Comparison of ENCODE assay signal across 1 cellular context in genomic region chrX:27451324-27451723, GRCh38.
TF ChIP-seq lines count a peak whose summit lies in the region.

No MANE protein-coding gene starts in this region.

TF ChIP-seq in HepG2, 621 proteins besides CTCF, POLR2A, EP300 and RAD21 (continued from another document):
- TF ChIP-seq THRA (CRISPR knock-in tag; IDR thresholded peaks at IDR 0.05; ENCODE audit: borderline replicate concordance) (no peak), SOX13 (IDR thresholded peaks at IDR 0.05) (no peak), SOX13 (CRISPR knock-in tag; conservative IDR thresholded peaks at IDR 0.05 in 1 of 2, IDR thresholded peaks at IDR 0.05 in 1 of 2) (peak in 1 of 2 experiments; percentile 57; a peak in 2 of 4 replicates), ZSCAN9 (CRISPR knock-in tag; IDR thresholded peaks at IDR 0.05; ENCODE audit: borderline replicate concordance) (0 out of 2 replicates have a peak, but pooled peaks have one; percentile 25), SOX5 (CRISPR knock-in tag; IDR thresholded peaks at IDR 0.05; ENCODE audit: borderline replicate concordance) (peak; percentile 24; the same call in 1 of the 2 replicates), ZNF83 (CRISPR knock-in tag; IDR thresholded peaks at IDR 0.05; ENCODE audit: borderline replicate concordance) (no peak), ATF4 (CRISPR knock-in tag; IDR thresholded peaks at IDR 0.05) (peak in 1 of 2 experiments; percentile 81; a peak in 2 of 4 replicates), CREB1 (IDR thresholded peaks at IDR 0.05) (no peak), CREB1 (CRISPR knock-in tag; IDR thresholded peaks at IDR 0.05) (peak; percentile 24; the same call in 1 of the 2 replicates), RELA (CRISPR knock-in tag; IDR thresholded peaks at IDR 0.05) (no peak), ZNF605 (CRISPR knock-in tag; IDR thresholded peaks at IDR 0.05) (no peak), HMG20A (CRISPR knock-in tag; IDR thresholded peaks at IDR 0.05; ENCODE audit: borderline replicate concordance) (peak; percentile 45; the same call in 1 of the 2 replicates), ATF5 (CRISPR knock-in tag; IDR thresholded peaks at IDR 0.05; ENCODE audit: low read depth) (no peak), KDM6A (CRISPR knock-in tag; IDR thresholded peaks at IDR 0.05; ENCODE audit: low read depth) (peak; percentile 33; the same call in 1 of the 2 replicates), KAT8 (CRISPR knock-in tag; IDR thresholded peaks at IDR 0.05) (0 out of 2 replicates have a peak, but pooled peaks have one; percentile 20), HNF4A (CRISPR knock-in tag; IDR thresholded peaks at IDR 0.05) (peak; percentile 64; the same call in 1 of the 2 replicates), NKX3-1 (CRISPR knock-in tag; IDR thresholded peaks at IDR 0.05) (no peak), NR2F6 (IDR thresholded peaks at IDR 0.05) (0 out of 2 replicates have a peak, but pooled peaks have one; percentile 17), NR2F6 (CRISPR knock-in tag; IDR thresholded peaks at IDR 0.05) (no peak), THYN1 (CRISPR knock-in tag; IDR thresholded peaks at IDR 0.05; ENCODE audit: borderline replicate concordance, low read depth) (no peak), ZNF337 (CRISPR knock-in tag; IDR thresholded peaks at IDR 0.05; ENCODE audit: borderline replicate concordance, low read depth) (no peak), CEBPG (CRISPR knock-in tag; IDR thresholded peaks at IDR 0.05) (peak; percentile 56), MAFG (CRISPR knock-in tag; IDR thresholded peaks at IDR 0.05) (no peak), GATAD2A (CRISPR knock-in tag; IDR thresholded peaks at IDR 0.05) (peak; percentile 48; the same call in 1 of the 2 replicates)
- TF ChIP-seq, protein P1, sequence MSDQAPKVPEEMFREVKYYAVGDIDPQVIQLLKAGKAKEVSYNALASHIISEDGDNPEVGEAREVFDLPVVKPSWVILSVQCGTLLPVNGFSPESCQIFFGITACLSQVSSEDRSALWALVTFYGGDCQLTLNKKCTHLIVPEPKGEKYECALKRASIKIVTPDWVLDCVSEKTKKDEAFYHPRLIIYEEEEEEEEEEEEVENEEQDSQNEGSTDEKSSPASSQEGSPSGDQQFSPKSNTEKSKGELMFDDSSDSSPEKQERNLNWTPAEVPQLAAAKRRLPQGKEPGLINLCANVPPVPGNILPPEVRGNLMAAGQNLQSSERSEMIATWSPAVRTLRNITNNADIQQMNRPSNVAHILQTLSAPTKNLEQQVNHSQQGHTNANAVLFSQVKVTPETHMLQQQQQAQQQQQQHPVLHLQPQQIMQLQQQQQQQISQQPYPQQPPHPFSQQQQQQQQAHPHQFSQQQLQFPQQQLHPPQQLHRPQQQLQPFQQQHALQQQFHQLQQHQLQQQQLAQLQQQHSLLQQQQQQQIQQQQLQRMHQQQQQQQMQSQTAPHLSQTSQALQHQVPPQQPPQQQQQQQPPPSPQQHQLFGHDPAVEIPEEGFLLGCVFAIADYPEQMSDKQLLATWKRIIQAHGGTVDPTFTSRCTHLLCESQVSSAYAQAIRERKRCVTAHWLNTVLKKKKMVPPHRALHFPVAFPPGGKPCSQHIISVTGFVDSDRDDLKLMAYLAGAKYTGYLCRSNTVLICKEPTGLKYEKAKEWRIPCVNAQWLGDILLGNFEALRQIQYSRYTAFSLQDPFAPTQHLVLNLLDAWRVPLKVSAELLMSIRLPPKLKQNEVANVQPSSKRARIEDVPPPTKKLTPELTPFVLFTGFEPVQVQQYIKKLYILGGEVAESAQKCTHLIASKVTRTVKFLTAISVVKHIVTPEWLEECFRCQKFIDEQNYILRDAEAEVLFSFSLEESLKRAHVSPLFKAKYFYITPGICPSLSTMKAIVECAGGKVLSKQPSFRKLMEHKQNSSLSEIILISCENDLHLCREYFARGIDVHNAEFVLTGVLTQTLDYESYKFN (CRISPR knock-in tag; conservative IDR thresholded peaks at IDR 0.05): peak; percentile 49
- TF ChIP-seq, protein P2, sequence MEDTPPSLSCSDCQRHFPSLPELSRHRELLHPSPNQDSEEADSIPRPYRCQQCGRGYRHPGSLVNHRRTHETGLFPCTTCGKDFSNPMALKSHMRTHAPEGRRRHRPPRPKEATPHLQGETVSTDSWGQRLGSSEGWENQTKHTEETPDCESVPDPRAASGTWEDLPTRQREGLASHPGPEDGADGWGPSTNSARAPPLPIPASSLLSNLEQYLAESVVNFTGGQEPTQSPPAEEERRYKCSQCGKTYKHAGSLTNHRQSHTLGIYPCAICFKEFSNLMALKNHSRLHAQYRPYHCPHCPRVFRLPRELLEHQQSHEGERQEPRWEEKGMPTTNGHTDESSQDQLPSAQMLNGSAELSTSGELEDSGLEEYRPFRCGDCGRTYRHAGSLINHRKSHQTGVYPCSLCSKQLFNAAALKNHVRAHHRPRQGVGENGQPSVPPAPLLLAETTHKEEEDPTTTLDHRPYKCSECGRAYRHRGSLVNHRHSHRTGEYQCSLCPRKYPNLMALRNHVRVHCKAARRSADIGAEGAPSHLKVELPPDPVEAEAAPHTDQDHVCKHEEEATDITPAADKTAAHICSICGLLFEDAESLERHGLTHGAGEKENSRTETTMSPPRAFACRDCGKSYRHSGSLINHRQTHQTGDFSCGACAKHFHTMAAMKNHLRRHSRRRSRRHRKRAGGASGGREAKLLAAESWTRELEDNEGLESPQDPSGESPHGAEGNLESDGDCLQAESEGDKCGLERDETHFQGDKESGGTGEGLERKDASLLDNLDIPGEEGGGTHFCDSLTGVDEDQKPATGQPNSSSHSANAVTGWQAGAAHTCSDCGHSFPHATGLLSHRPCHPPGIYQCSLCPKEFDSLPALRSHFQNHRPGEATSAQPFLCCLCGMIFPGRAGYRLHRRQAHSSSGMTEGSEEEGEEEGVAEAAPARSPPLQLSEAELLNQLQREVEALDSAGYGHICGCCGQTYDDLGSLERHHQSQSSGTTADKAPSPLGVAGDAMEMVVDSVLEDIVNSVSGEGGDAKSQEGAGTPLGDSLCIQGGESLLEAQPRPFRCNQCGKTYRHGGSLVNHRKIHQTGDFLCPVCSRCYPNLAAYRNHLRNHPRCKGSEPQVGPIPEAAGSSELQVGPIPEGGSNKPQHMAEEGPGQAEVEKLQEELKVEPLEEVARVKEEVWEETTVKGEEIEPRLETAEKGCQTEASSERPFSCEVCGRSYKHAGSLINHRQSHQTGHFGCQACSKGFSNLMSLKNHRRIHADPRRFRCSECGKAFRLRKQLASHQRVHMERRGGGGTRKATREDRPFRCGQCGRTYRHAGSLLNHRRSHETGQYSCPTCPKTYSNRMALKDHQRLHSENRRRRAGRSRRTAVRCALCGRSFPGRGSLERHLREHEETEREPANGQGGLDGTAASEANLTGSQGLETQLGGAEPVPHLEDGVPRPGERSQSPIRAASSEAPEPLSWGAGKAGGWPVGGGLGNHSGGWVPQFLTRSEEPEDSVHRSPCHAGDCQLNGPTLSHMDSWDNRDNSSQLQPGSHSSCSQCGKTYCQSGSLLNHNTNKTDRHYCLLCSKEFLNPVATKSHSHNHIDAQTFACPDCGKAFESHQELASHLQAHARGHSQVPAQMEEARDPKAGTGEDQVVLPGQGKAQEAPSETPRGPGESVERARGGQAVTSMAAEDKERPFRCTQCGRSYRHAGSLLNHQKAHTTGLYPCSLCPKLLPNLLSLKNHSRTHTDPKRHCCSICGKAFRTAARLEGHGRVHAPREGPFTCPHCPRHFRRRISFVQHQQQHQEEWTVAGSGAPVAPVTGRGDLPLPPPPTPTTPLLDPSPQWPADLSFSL (CRISPR knock-in tag; IDR thresholded peaks at IDR 0.05): no peak
- TF ChIP-seq, protein P3, sequence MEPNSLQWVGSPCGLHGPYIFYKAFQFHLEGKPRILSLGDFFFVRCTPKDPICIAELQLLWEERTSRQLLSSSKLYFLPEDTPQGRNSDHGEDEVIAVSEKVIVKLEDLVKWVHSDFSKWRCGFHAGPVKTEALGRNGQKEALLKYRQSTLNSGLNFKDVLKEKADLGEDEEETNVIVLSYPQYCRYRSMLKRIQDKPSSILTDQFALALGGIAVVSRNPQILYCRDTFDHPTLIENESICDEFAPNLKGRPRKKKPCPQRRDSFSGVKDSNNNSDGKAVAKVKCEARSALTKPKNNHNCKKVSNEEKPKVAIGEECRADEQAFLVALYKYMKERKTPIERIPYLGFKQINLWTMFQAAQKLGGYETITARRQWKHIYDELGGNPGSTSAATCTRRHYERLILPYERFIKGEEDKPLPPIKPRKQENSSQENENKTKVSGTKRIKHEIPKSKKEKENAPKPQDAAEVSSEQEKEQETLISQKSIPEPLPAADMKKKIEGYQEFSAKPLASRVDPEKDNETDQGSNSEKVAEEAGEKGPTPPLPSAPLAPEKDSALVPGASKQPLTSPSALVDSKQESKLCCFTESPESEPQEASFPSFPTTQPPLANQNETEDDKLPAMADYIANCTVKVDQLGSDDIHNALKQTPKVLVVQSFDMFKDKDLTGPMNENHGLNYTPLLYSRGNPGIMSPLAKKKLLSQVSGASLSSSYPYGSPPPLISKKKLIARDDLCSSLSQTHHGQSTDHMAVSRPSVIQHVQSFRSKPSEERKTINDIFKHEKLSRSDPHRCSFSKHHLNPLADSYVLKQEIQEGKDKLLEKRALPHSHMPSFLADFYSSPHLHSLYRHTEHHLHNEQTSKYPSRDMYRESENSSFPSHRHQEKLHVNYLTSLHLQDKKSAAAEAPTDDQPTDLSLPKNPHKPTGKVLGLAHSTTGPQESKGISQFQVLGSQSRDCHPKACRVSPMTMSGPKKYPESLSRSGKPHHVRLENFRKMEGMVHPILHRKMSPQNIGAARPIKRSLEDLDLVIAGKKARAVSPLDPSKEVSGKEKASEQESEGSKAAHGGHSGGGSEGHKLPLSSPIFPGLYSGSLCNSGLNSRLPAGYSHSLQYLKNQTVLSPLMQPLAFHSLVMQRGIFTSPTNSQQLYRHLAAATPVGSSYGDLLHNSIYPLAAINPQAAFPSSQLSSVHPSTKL (CRISPR knock-in tag; IDR thresholded peaks at IDR 0.05): peak; percentile 34; the same call in 1 of the 2 replicates
